In genomic region chr14:73392329-73393257, GRCh38 we compare ENCODE assay signal across 26 cellular contexts.
A peak's percentile ranks its signal among the peaks of the same experiment; 100 is the strongest.
DNase-seq lines count a peak whose midpoint lies in the region; ATAC-seq and TF ChIP-seq lines count a peak whose summit lies in the region.
"Had no signal": no experiment of that assay in that cellular context is flagged by ENCODE, and none has a peak within 500 bp of the region (broad histone marks: within the 10 kb centered on the region; RNA-seq: fewer than 3 reads in every experiment).

No MANE protein-coding gene starts in this region.

- H3K27ac ChIP-seq in stomach = no peak overlapping the region
- H3K27ac ChIP-seq in MM.1S (ENCODE audit: low read length) = no peak overlapping the region
- H3K27ac ChIP-seq: ascending aorta, C4-2B, spleen, tibial nerve had no signal

- no peak for DNase-seq in activated T-cell treated with anti-CD3 and anti-CD28 coated beads, Interleukin-2, amount 50 U/mL, for 4 hours
- DNase-seq in activated T-cell treated with anti-CD3 and anti-CD28 coated beads, Interleukin-2, amount 50 U/mL, for 1 hour = no peak
- peak; percentile 19 for DNase-seq in GM10248 (ENCODE audit: extremely low spot score)
- DNase-seq in GM20000 (ENCODE audit: low spot score) = peak; percentile 14
- no peak for DNase-seq in endothelial cell (ENCODE audit: low spot score)
- no peak for DNase-seq in stomach
- DNase-seq in MM.1S = no peak
- DNase-seq: activated CD4-positive, CD25-positive, alpha-beta regulatory T cell treated with anti-CD3 and anti-CD28 coated beads, Interleukin-2, amount 50 U/mL, for 72 hours; activated CD8-positive, alpha-beta memory T cell treated with anti-CD3 and anti-CD28 coated beads, Interleukin-2, amount 50 U/mL, for 48 hours; activated naive CD4-positive, alpha-beta T cell; Calu3; central memory CD4-positive, alpha-beta T cell; DND-41; HFFc6; NCI-H226; NK-92 treated with Interleukin-12 subunit alpha and Interleukin-12 subunit beta, amount 100 ng/mL, for 24 hours; SHP77 treated with DMSO at 0.1 percent for 48 hours; spleen; stimulated activated CD4-positive, alpha-beta T cell treated with anti-CD3 and anti-CD28 coated beads, Interleukin-4, amount 100 ng/mL, for 1 hour had no signal

- H4K20me1 ChIP-seq in MM.1S (ENCODE audit: insufficient read depth, low read length) = no peaks in the 10 kb centered on the region

- no peaks in the 10 kb centered on the region for H3K9me3 Mint-ChIP-seq in activated T-cell treated with anti-CD3 and anti-CD28 coated beads, Interleukin-2, amount 50 U/mL, for 4 hours
- H3K9me3 Mint-ChIP-seq in endothelial cell (ENCODE audit: unreplicated experiment) = no peaks in the 10 kb centered on the region
- H3K9me3 Mint-ChIP-seq: GM23338, HFFc6, nephron had no signal

- H3F3A ChIP-seq in MM.1S (ENCODE audit: insufficient read depth, low read length) = no peaks in the 10 kb centered on the region

- no peaks in the 10 kb centered on the region for H3K9me2 ChIP-seq in MM.1S (replicated peaks; ENCODE audit: insufficient read depth, low read length)

- no peak for TF ChIP-seq POLR2A in stomach (IDR thresholded peaks at IDR 0.05)

- TF ChIP-seq CTCF in GM10248 (IDR thresholded peaks at IDR 0.05; ENCODE audit: control extremely low read depth, extremely low read depth, low read depth, missing control alignments) = no peak
- no peak for TF ChIP-seq CTCF in GM20000 (IDR thresholded peaks at IDR 0.05; ENCODE audit: extremely low read depth, missing control alignments)
- TF ChIP-seq CTCF in endothelial cell (IDR thresholded peaks at IDR 0.05; ENCODE audit: unreplicated experiment) = no peak
- TF ChIP-seq CTCF in stomach (IDR thresholded peaks at IDR 0.05) = no peak
- TF ChIP-seq CTCF in MM.1S (IDR thresholded peaks at IDR 0.05; ENCODE audit: low read length) = no peak

- POLR2A ChIA-PET in GM10248 (lab: Yijun Ruan, JAX) = no interaction called here

- no peak overlapping the region for H2AFZ ChIP-seq in MM.1S (ENCODE audit: low read length)
- H2AFZ ChIP-seq: GM23338 had no signal

- no peaks in the 10 kb centered on the region for H3K79me2 ChIP-seq in MM.1S (ENCODE audit: low read length)

- no peak overlapping the region for H3K4me3 ChIP-seq in stomach
- no peak overlapping the region for H3K4me3 ChIP-seq in MM.1S (ENCODE audit: low read length)
- H3K4me3 ChIP-seq: ascending aorta, GM23338, spleen, tibial nerve had no signal

- intact Hi-C loops in stomach (cut with DNase I; ENCODE audit: low total_unique reads) = no loop called here

- no peaks in the 10 kb centered on the region for H3K27me3 ChIP-seq in stomach
- no peaks in the 10 kb centered on the region for H3K27me3 ChIP-seq in MM.1S (replicated peaks; ENCODE audit: insufficient read depth, low read length)
- H3K27me3 ChIP-seq: ascending aorta, spleen, tibial nerve had no signal

- peak; percentile 65 to 81 for ATAC-seq in activated T-cell treated with anti-CD3 and anti-CD28 coated beads, Interleukin-2, amount 50 U/mL, for 4 hours
- no peak for ATAC-seq in GM19452 (IDR thresholded peaks at IDR 0.05; ENCODE audit: unreplicated experiment)
- ATAC-seq: GM23338, Panc1 had no signal

- H3K27me3 Mint-ChIP-seq in activated T-cell treated with anti-CD3 and anti-CD28 coated beads, Interleukin-2, amount 50 U/mL, for 4 hours (ENCODE audit: low read depth) = no peaks in the 10 kb centered on the region
- H3K27me3 Mint-ChIP-seq in endothelial cell (ENCODE audit: unreplicated experiment) = no peaks in the 10 kb centered on the region

- peaks cover 12% of the 10 kb centered on the region for H3K4me1 Mint-ChIP-seq in activated T-cell treated with anti-CD3 and anti-CD28 coated beads, Interleukin-2, amount 50 U/mL, for 4 hours (ENCODE audit: low read depth)
- H3K4me1 Mint-ChIP-seq in endothelial cell (ENCODE audit: unreplicated experiment) = no peaks in the 10 kb centered on the region
- H3K4me1 Mint-ChIP-seq: GM23338 had no signal

- H3K36me3 Mint-ChIP-seq in activated T-cell treated with anti-CD3 and anti-CD28 coated beads, Interleukin-2, amount 50 U/mL, for 4 hours (ENCODE audit: insufficient read depth) = peaks cover 4% of the 10 kb centered on the region
- H3K36me3 Mint-ChIP-seq in endothelial cell (ENCODE audit: low read depth, unreplicated experiment) = peaks cover 10% of the 10 kb centered on the region

- TF ChIP-seq EP300 in stomach (IDR thresholded peaks at IDR 0.05) = no peak

- WGBS in stomach, 5 donors = 82 to 89% (median 88%) methylated on average over 4 of the region's 4 CpGs

- no peak overlapping the region for H3K4me2 ChIP-seq in MM.1S (ENCODE audit: low read depth, low read length)
- H3K4me2 ChIP-seq: GM23338 had no signal

- H3K4me3 Mint-ChIP-seq in activated T-cell treated with anti-CD3 and anti-CD28 coated beads, Interleukin-2, amount 50 U/mL, for 4 hours = no peak overlapping the region
- no peak overlapping the region for H3K4me3 Mint-ChIP-seq in endothelial cell (ENCODE audit: unreplicated experiment)
- H3K4me3 Mint-ChIP-seq: GM23338, HFFc6, nephron had no signal

- H3K4me1 ChIP-seq in stomach (peaks cover 0 to 24% (median 14%) of the 10 kb centered on the region in 4 donors), MM.1S (ENCODE audit: low read length) (no peaks in the 10 kb centered on the region)
- H3K4me1 ChIP-seq: ascending aorta had no signal

- peak overlapping the region; percentile 45 for H3K27ac Mint-ChIP-seq in endothelial cell (ENCODE audit: unreplicated experiment)
- H3K27ac Mint-ChIP-seq: GM23338, HFFc6, nephron had no signal

- H3K36me3 ChIP-seq in stomach = peaks cover 0 to 9% (median 0%) of the 10 kb centered on the region in 4 donors
- no peaks in the 10 kb centered on the region for H3K36me3 ChIP-seq in MM.1S (replicated peaks; ENCODE audit: insufficient read depth, low read length)
- H3K36me3 ChIP-seq: ascending aorta, tibial nerve had no signal

- H3K9ac ChIP-seq in MM.1S (ENCODE audit: low read length) = no peak overlapping the region

- H3K9me3 ChIP-seq in stomach (no peaks in the 10 kb centered on the region), MM.1S (replicated peaks; ENCODE audit: insufficient read depth, low read length) (no peaks in the 10 kb centered on the region)
- H3K9me3 ChIP-seq: ascending aorta, spleen, tibial nerve had no signal

- CTCF ChIA-PET in GM10248 (lab: Yijun Ruan, JAX) = interaction anchor here (1.0 to 2.5 kb wide), 2 partner anchors 10 to 19 kb away, joined by 6 to 10 read pairs; no protein-coding TSS in a partner anchor

Comparison
In these comparisons a context has a peak if more than half of its experiments do, and no peak if none do; other contexts are left out.
1. DNase-seq: peak in GM10248 (single experiment) and GM20000 (single experiment); none in activated T-cell treated with anti-CD3 and anti-CD28 coated beads, Interleukin-2, amount 50 U/mL, for 4 hours (single experiment), activated T-cell treated with anti-CD3 and anti-CD28 coated beads, Interleukin-2, amount 50 U/mL, for 1 hour (single experiment), endothelial cell (single experiment), stomach (single experiment) and MM.1S (single experiment).